ENCODE assay signal across 15 cellular contexts in the genomic region with DNA sequence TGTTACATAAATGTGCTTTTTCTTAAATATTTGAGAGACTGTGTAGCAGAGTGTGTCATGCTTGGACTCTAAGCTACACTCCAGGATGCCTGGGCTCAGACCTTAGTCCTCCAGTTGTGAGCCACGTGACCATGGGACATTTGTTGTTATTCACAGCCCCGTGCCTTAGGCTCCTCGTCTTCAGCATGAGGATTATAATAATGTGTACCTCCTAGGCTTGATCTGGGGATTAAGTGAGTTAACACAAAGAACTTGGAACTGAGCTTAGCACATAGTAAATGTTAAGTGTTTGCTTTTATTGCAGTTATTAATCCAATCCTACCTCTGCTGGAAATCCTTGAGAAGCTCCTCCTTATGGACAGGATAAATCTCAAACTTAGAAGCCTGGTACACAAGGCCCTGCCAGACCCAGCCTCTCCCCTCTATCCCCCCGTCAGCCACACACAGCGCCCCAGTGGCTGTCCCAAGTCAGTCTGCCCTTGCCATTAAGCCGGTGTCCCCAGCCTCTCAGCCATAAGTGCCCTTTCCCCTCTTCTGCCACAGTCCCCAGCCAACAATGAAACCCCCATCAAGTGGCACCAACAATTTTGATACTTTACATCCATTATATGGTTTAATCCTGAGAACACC.
A peak's percentile ranks its signal among the peaks of the same experiment; 100 is the strongest.
DNase-seq lines count a peak whose midpoint lies in the region; ATAC-seq, FAIRE-seq and TF ChIP-seq lines count a peak whose summit lies in the region.
"Had no signal": no experiment of that assay in that cellular context is flagged by ENCODE, and none has a peak within 500 bp of the region (broad histone marks: within the 10 kb centered on the region; RNA-seq: fewer than 3 reads in every experiment).

No MANE protein-coding gene starts in this region.

- no peaks in the 10 kb centered on the region; the same call in 1 of the 2 replicates for H4K20me1 ChIP-seq in PC-9 (ENCODE audit: insufficient read depth)

- H4K12ac ChIP-seq in trophoblast cell (ENCODE audit: low read depth, low read length): no peak overlapping the region

- no peak overlapping the region for H2BK120ac ChIP-seq in trophoblast cell (ENCODE audit: insufficient read depth, low read length, poor library complexity)

- H2BK12ac ChIP-seq in trophoblast cell (ENCODE audit: low read length): no peak overlapping the region

- H3K27ac ChIP-seq in HEK293 (ENCODE audit: extremely low read depth, low read depth, low read length) (no peak overlapping the region), trophoblast cell (ENCODE audit: low read depth, low read length) (no peak overlapping the region), PC-9 (no peak overlapping the region)
- H3K27ac ChIP-seq: Peyer's patch had no signal

- H3K4me1 Mint-ChIP-seq in stimulated activated memory B cell treated with anti-CD40 and anti-IgM and Interleukin-4, amounts not matched to agents 10 μg/mL and 1 μg/mL and 100 μg/mL, for 72 hours: no peaks in the 10 kb centered on the region

- DNase-seq in astrocyte of the spinal cord (ENCODE audit: low read depth, low spot score) (peak; percentile 21), left lobe of liver (ENCODE audit: low spot score) (no peak), NCI-H2171 (lab: John Stamatoyannopoulos, UW) (no peak), trophoblast cell (no peak), PC-9 (no peak), GM19239 (ENCODE audit: insufficient read length, low spot score) (no peak)
- DNase-seq: activated T-cell treated with anti-CD3 and anti-CD28 coated beads, Interleukin-2, amount 50 U/mL, for 72 hours; cortex of kidney; DMS 273 treated with DMSO at 0.1 percent for 48 hours; hippocampal formation; NCI-H1436; Peyer's patch; stimulated activated CD4-positive, alpha-beta T cell treated with anti-CD3 and anti-CD28 coated beads, Interleukin-15, amount 100 ng/mL, for 24 hours had no signal

- no peak overlapping the region for H2BK5ac ChIP-seq in trophoblast cell (ENCODE audit: low read depth, low read length, poor library complexity)

- no peak overlapping the region for H4K8ac ChIP-seq in trophoblast cell (ENCODE audit: low read depth, low read length)

- peaks cover 40% of the 10 kb centered on the region for H3K36me3 Mint-ChIP-seq in stimulated activated memory B cell treated with anti-CD40 and anti-IgM and Interleukin-4, amounts not matched to agents 10 μg/mL and 1 μg/mL and 100 μg/mL, for 72 hours

- no peak overlapping the region for H3K18ac ChIP-seq in trophoblast cell (ENCODE audit: low read length)

- POLR2A ChIA-PET in HEK293 (lab: Yijun Ruan, JAX): interaction anchor here (0.5 kb wide), 1 partner anchor 362 kb away, joined by 3 read pairs; no protein-coding TSS in a partner anchor
- POLR2A ChIA-PET in PC-9 (lab: Charles Lee; ENCODE audit: unreplicated experiment): interaction anchor here (0.6 kb wide), 1 partner anchor 425 kb away, joined by 5 read pairs; no protein-coding TSS in a partner anchor

- H2AFZ ChIP-seq in trophoblast cell (ENCODE audit: insufficient read depth, low read length, poor library complexity) (no peak overlapping the region), PC-9 (no peak overlapping the region)

- no peaks in the 10 kb centered on the region for H3K9me2 ChIP-seq in PC-9 (ENCODE audit: insufficient read depth)

- no peak overlapping the region for H4K91ac ChIP-seq in trophoblast cell (ENCODE audit: low read depth, low read length)

- H3K36me3 ChIP-seq in HEK293 (ENCODE audit: control insufficient read depth in 2 of 2, insufficient read depth in 1 of 2, low read length in 2 of 2) (peaks cover 0 to 30% of the 10 kb centered on the region in 2 experiments; a peak in 2 of 3 replicates), trophoblast cell (ENCODE audit: control insufficient read depth in 1 of 2, insufficient read depth in 2 of 2, low read length in 2 of 2) (peaks cover 3 to 10% of the 10 kb centered on the region in 2 experiments), PC-9 (ENCODE audit: low read depth) (0 out of 2 replicates have a peak, but pooled peaks cover 3% of the 10 kb centered on the region)

- peaks cover 2% of the 10 kb centered on the region for H3K79me2 ChIP-seq in trophoblast cell (ENCODE audit: control insufficient read depth, insufficient read depth, low read length, poor library complexity)
- no peaks in the 10 kb centered on the region for H3K79me2 ChIP-seq in PC-9 (ENCODE audit: low read depth)

- no peak overlapping the region for H3K9ac ChIP-seq in trophoblast cell (ENCODE audit: low read length)

- H3K4me2 ChIP-seq in trophoblast cell (ENCODE audit: low read length): no peak overlapping the region
- H3K4me2 ChIP-seq in PC-9: no peak overlapping the region

- no TSS peak for BruUV-seq in PC-9 (replicated peaks; lab: Mats Ljungman, UMichigan)

- H3F3A ChIP-seq in PC-9 (ENCODE audit: insufficient read depth, low read depth): no peaks in the 10 kb centered on the region

- CTCF ChIA-PET in HEK293 (lab: Yijun Ruan, JAX) (interaction anchor here (0.5 to 0.6 kb wide), 3 partner anchors 26 to 129 kb away, joined by 3 read pairs; no protein-coding TSS in a partner anchor), PC-9 (lab: Charles Lee) (no interaction called here)

- H3K9me3 Mint-ChIP-seq in stimulated activated memory B cell treated with anti-CD40 and anti-IgM and Interleukin-4, amounts not matched to agents 10 μg/mL and 1 μg/mL and 100 μg/mL, for 72 hours: no peaks in the 10 kb centered on the region
- H3K9me3 Mint-ChIP-seq: activated T-cell treated with anti-CD3 and anti-CD28 coated beads, Interleukin-2, amount 50 U/mL, for 72 hours had no signal

- ATAC-seq in left lobe of liver: peak; percentile 22
- no peak for ATAC-seq in stimulated activated memory B cell treated with anti-CD40 and anti-IgM and Interleukin-4, amounts not matched to agents 10 μg/mL and 1 μg/mL and 100 μg/mL, for 72 hours
- ATAC-seq: activated T-cell treated with anti-CD3 and anti-CD28 coated beads, Interleukin-2, amount 50 U/mL, for 72 hours had no signal

- H3K27ac Mint-ChIP-seq in stimulated activated memory B cell treated with anti-CD40 and anti-IgM and Interleukin-4, amounts not matched to agents 10 μg/mL and 1 μg/mL and 100 μg/mL, for 72 hours: peak overlapping the region; percentile 2
- H3K27ac Mint-ChIP-seq: activated T-cell treated with anti-CD3 and anti-CD28 coated beads, Interleukin-2, amount 50 U/mL, for 72 hours had no signal

- no peak overlapping the region for H3K4ac ChIP-seq in trophoblast cell (ENCODE audit: low read depth, low read length)

- H3K27me3 ChIP-seq in trophoblast cell (ENCODE audit: insufficient read depth, low read length) (no peaks in the 10 kb centered on the region), PC-9 (ENCODE audit: insufficient read depth, low read depth) (no peaks in the 10 kb centered on the region)
- H3K27me3 ChIP-seq: Peyer's patch had no signal

- H3K4me3 Mint-ChIP-seq in stimulated activated memory B cell treated with anti-CD40 and anti-IgM and Interleukin-4, amounts not matched to agents 10 μg/mL and 1 μg/mL and 100 μg/mL, for 72 hours: no peak overlapping the region
- H3K4me3 Mint-ChIP-seq: activated T-cell treated with anti-CD3 and anti-CD28 coated beads, Interleukin-2, amount 50 U/mL, for 72 hours had no signal

- H3K14ac ChIP-seq in trophoblast cell (ENCODE audit: low read length): no peak overlapping the region

- H3K23ac ChIP-seq in trophoblast cell (ENCODE audit: low read length): no peak overlapping the region

- peaks cover 10% of the 10 kb centered on the region for H3K79me1 ChIP-seq in trophoblast cell (ENCODE audit: low read length)

- H3K9me3 ChIP-seq in HEK293 (ENCODE audit: control insufficient read depth, insufficient read depth, low read depth, low read length) (no peaks in the 10 kb centered on the region), trophoblast cell (ENCODE audit: insufficient read depth, low read depth, low read length) (peaks cover 2% of the 10 kb centered on the region), PC-9 (ENCODE audit: insufficient read depth, low read depth) (no peaks in the 10 kb centered on the region)
- H3K9me3 ChIP-seq: Peyer's patch had no signal

- H2AK5ac ChIP-seq in trophoblast cell (ENCODE audit: low read length): no peak overlapping the region

- no CpG with 5 or more reads among the region's 6 CpGs for whole genome bisulfite sequencing in trophoblast cell (ENCODE audit: extremely low coverage, insufficient coverage, insufficient read length)

- no peak for FAIRE-seq in GM19239 (lab: Jason Lieb, UNC)

- intact Hi-C loops in PC-9 (cut with micrococcal nuclease; ENCODE audit: unreplicated experiment): loop anchor here (1.0 to 10.0 kb wide), 2 partner anchors 17 to 81 kb away; no protein-coding TSS in a partner anchor

- H3K4me1 ChIP-seq in HEK293 (ENCODE audit: control insufficient read depth, insufficient read depth, low read length) (no peaks in the 10 kb centered on the region), trophoblast cell (ENCODE audit: control insufficient read depth in 1 of 2, insufficient read depth in 2 of 2, low read length in 2 of 2) (peaks cover 17 to 24% of the 10 kb centered on the region in 2 experiments), PC-9 (replicated peaks; ENCODE audit: insufficient read depth) (no peaks in the 10 kb centered on the region)

- TF ChIP-seq CTCF in HEK293 (tag by site-specific recombination; IDR thresholded peaks at IDR 0.05) (no peak), astrocyte of the spinal cord (IDR thresholded peaks at IDR 0.05; ENCODE audit: low read depth, low read length) (no peak), PC-9 (conservative IDR thresholded peaks at IDR 0.05) (no peak)

- H3K4me3 ChIP-seq in HEK293 (ENCODE audit: low read depth, low read length) (no peak overlapping the region), astrocyte of the spinal cord (ENCODE audit: low read depth, low read length) (no peak overlapping the region), trophoblast cell (ENCODE audit: low read depth, low read length) (no peak overlapping the region), PC-9 (no peak overlapping the region)
- H3K4me3 ChIP-seq: Peyer's patch had no signal

- no peaks in the 10 kb centered on the region for H3K27me3 Mint-ChIP-seq in stimulated activated memory B cell treated with anti-CD40 and anti-IgM and Interleukin-4, amounts not matched to agents 10 μg/mL and 1 μg/mL and 100 μg/mL, for 72 hours

- in situ Hi-C loops in astrocyte of the spinal cord (cut with HindIII; ENCODE audit: low sequenced_read_pairs): no loop called here

TF ChIP-seq in HEK293, 187 proteins besides CTCF, POLR2A, EP300 and RAD21:
- TF ChIP-seq ZNF266 (tag by site-specific recombination; IDR thresholded peaks at IDR 0.05; ENCODE audit: low read depth) (0 out of 2 replicates have a peak, but pooled peaks have one; percentile 33), ZBTB20 (tag by site-specific recombination; IDR thresholded peaks at IDR 0.05) (peak; percentile 36; the same call in 1 of the 2 replicates), ZNF776 (tag by site-specific recombination; IDR thresholded peaks at IDR 0.05; ENCODE audit: borderline replicate concordance) (no peak)
